6 cellular contexts compared by ENCODE assay signal in genomic region chr17:7050583-7050982, GRCh38. TPM values are rescaled to one million over a fixed set of nuclear protein-coding genes. Genes with fewer than 3 reads are reported as not detected.
"Had no signal": no experiment of that assay in that cellular context is flagged by ENCODE, and none has a peak within 500 bp of the region (broad histone marks: within the 10 kb centered on the region; RNA-seq: fewer than 3 reads in every experiment).

No MANE protein-coding gene starts in this region.

RNA-seq across cellular contexts. Expression of gene SLC16A11, which starts 6.7 kb away (rescaled TPM):
- total RNA-seq: GM23248, H4, HFFc6 had no signal

RNA-seq across cellular contexts. Expression of gene SLC16A13, which starts 14.8 kb away (rescaled TPM):
- total RNA-seq: GM23248 had no signal

RNA-seq across cellular contexts. Expression of gene BCL6B, which starts 27.7 kb away (rescaled TPM):
- total RNA-seq: GM23248, H4, HFFc6 had no signal
- polyA plus RNA-seq: GM23248 had no signal

RNA-seq across cellular contexts. Expression of gene CLEC10A, which starts 29.5 kb away (rescaled TPM):
- total RNA-seq: GM23248, GM23338, H4, H7, H9, HFFc6 had no signal
- polyA plus RNA-seq: GM23248, GM23338 had no signal
